Comparison of ENCODE assay signal across 21 cellular contexts in the genomic region with DNA sequence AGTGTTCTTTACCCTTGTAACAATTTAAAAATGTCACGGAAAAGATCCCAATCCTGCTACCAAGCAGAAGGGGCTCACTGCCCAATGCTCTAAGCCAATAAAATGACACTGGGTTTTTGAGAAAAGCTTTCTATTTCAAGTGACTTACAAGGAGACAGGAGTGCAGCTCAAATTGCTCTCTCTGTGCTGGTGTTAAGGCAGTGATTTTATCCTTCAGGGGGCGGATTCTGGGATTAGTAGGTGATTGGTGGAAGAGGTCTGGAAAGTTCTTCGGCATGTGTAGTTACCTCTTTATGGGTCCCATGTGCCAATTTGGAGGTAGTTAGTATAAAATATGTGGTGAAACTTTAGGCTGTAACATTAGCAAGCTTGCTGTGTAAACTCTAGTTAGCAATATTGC.
"Had no signal": no experiment of that assay in that cellular context is flagged by ENCODE, and none has a peak within 500 bp of the region (broad histone marks: within the 10 kb centered on the region; RNA-seq: fewer than 3 reads in every experiment).

No MANE protein-coding gene starts in this region.

- H2AFZ ChIP-seq: hepatocyte had no signal

- DNase-seq: activated CD4-positive, alpha-beta memory T cell treated with anti-CD3 and anti-CD28 coated beads, Interleukin-2, amount 10 ng/mL, durations not matched to agents 7 days and 5 days; activated CD4-positive, alpha-beta T cell treated with anti-CD3 and anti-CD28 coated beads for 48 hours; activated CD4-positive, CD25-positive, alpha-beta regulatory T cell; activated CD8-positive, alpha-beta memory T cell treated with anti-CD3 and anti-CD28 coated beads, Interleukin-2, amount 10 ng/mL, durations not matched to agents 7 days and 5 days; activated naive CD4-positive, alpha-beta T cell treated with anti-CD3 and anti-CD28 coated beads, Interleukin-2, amount 10 ng/mL, durations not matched to agents 7 days and 5 days; effector CD8-positive, alpha-beta T cell; esophagus squamous epithelium; left cardiac atrium; lower lobe of right lung; midbrain; occipital lobe; posterior cingulate gyrus; retina; stimulated activated naive CD4-positive, alpha-beta T cell treated with Interleukin-2 at 50 U/mL for 16 hours; T-cell had no signal

- H3K27me3 Mint-ChIP-seq: activated CD4-positive, alpha-beta memory T cell treated with anti-CD3 and anti-CD28 coated beads, Interleukin-2, amount 10 ng/mL, durations not matched to agents 7 days and 5 days; activated CD8-positive, alpha-beta memory T cell treated with anti-CD3 and anti-CD28 coated beads, Interleukin-2, amount 10 ng/mL, durations not matched to agents 7 days and 5 days; activated naive CD4-positive, alpha-beta T cell treated with anti-CD3 and anti-CD28 coated beads, Interleukin-2, amount 10 ng/mL, durations not matched to agents 7 days and 5 days; T-cell had no signal

- H3K27ac Mint-ChIP-seq: activated CD4-positive, alpha-beta memory T cell treated with anti-CD3 and anti-CD28 coated beads, Interleukin-2, amount 10 ng/mL, durations not matched to agents 7 days and 5 days; activated CD8-positive, alpha-beta memory T cell treated with anti-CD3 and anti-CD28 coated beads, Interleukin-2, amount 10 ng/mL, durations not matched to agents 7 days and 5 days; activated naive CD4-positive, alpha-beta T cell treated with anti-CD3 and anti-CD28 coated beads, Interleukin-2, amount 10 ng/mL, durations not matched to agents 7 days and 5 days; activated T-helper 2 cell treated with anti-CD3 and anti-CD28 coated beads, Interferon-gamma antibody, Interleukin-2, Interleukin-4, amounts not matched to agents 10 μg/mL and 5 μg/mL and 100 μg/mL, durations not matched to agents 14 hours and 24 hours and 36 hours had no signal

- H3K4me1 ChIP-seq: ascending aorta, breast epithelium, esophagus squamous epithelium, lower lobe of right lung had no signal

- H3K4me1 Mint-ChIP-seq: activated CD8-positive, alpha-beta memory T cell treated with anti-CD3 and anti-CD28 coated beads, Interleukin-2, amount 10 ng/mL, durations not matched to agents 7 days and 5 days; activated naive CD4-positive, alpha-beta T cell treated with anti-CD3 and anti-CD28 coated beads, Interleukin-2, amount 10 ng/mL, durations not matched to agents 7 days and 5 days; nephron; T-cell had no signal

- H3K27me3 ChIP-seq: ascending aorta, breast epithelium, esophagus squamous epithelium, hepatocyte, tibial nerve had no signal

- H3K9me3 ChIP-seq: ascending aorta, breast epithelium, esophagus squamous epithelium, lower lobe of right lung, tibial nerve had no signal

- H3K79me2 ChIP-seq: hepatocyte had no signal

- ATAC-seq: activated CD8-positive, alpha-beta memory T cell treated with anti-CD3 and anti-CD28 coated beads, Interleukin-2, amount 10 ng/mL, durations not matched to agents 7 days and 5 days; lower lobe of right lung; T-cell had no signal

- H3K4me3 Mint-ChIP-seq: activated CD4-positive, alpha-beta memory T cell treated with anti-CD3 and anti-CD28 coated beads, Interleukin-2, amount 10 ng/mL, durations not matched to agents 7 days and 5 days; activated CD8-positive, alpha-beta memory T cell treated with anti-CD3 and anti-CD28 coated beads, Interleukin-2, amount 10 ng/mL, durations not matched to agents 7 days and 5 days; activated naive CD4-positive, alpha-beta T cell treated with anti-CD3 and anti-CD28 coated beads, Interleukin-2, amount 10 ng/mL, durations not matched to agents 7 days and 5 days; nephron; T-cell had no signal

- H3K4me2 ChIP-seq: hepatocyte had no signal

- H3K27ac ChIP-seq: ascending aorta, esophagus squamous epithelium, hepatocyte, lower lobe of right lung had no signal

- H3K4me3 ChIP-seq: ascending aorta, breast epithelium, esophagus squamous epithelium, hepatocyte, lower lobe of right lung, tibial nerve had no signal

- H3K9me3 Mint-ChIP-seq: activated CD4-positive, alpha-beta memory T cell treated with anti-CD3 and anti-CD28 coated beads, Interleukin-2, amount 10 ng/mL, durations not matched to agents 7 days and 5 days; activated naive CD4-positive, alpha-beta T cell treated with anti-CD3 and anti-CD28 coated beads, Interleukin-2, amount 10 ng/mL, durations not matched to agents 7 days and 5 days; activated T-helper 2 cell treated with anti-CD3 and anti-CD28 coated beads, Interferon-gamma antibody, Interleukin-2, Interleukin-4, amounts not matched to agents 10 μg/mL and 5 μg/mL and 100 μg/mL, durations not matched to agents 14 hours and 24 hours and 36 hours; nephron; T-cell had no signal

- H3K36me3 ChIP-seq: breast epithelium had no signal
